In genomic region chr4:86357608-86358007, GRCh38 we compare ENCODE assay signal across 19 cellular contexts. TPM values are rescaled to one million over a fixed set of nuclear protein-coding genes. Genes with fewer than 3 reads are reported as not detected.
A peak's percentile ranks its signal among the peaks of the same experiment; 100 is the strongest.
DNase-seq lines count a peak whose midpoint lies in the region; ATAC-seq, FAIRE-seq and TF ChIP-seq lines count a peak whose summit lies in the region.
"Had no signal": no experiment of that assay in that cellular context is flagged by ENCODE, and none has a peak within 500 bp of the region (broad histone marks: within the 10 kb centered on the region; RNA-seq: fewer than 3 reads in every experiment).

No MANE protein-coding gene starts in this region.

- H3K36me3 Mint-ChIP-seq in neural crest cell (ENCODE audit: low read depth), result peaks cover 6% of the 10 kb centered on the region

- H3K27ac ChIP-seq in small intestine (ENCODE audit: low read depth in 1 of 2, low read length in 1 of 2), result no peak overlapping the region
- H3K27ac ChIP-seq: HL-60, KMS-11, stomach had no signal

- in situ Hi-C loops in G401 (cut with HindIII; ENCODE audit: low sequenced_read_pairs), result no loop called here

- H3K4me1 Mint-ChIP-seq in neural crest cell, result peaks cover 57% of the 10 kb centered on the region

- TF ChIP-seq CTCF in choroid plexus epithelial cell (conservative IDR thresholded peaks at IDR 0.05; ENCODE audit: low read depth, low read length) (no peak), neural crest cell (conservative IDR thresholded peaks at IDR 0.05) (no peak)

- no peaks in the 10 kb centered on the region for H3K27me3 ChIP-seq in small intestine (ENCODE audit: control insufficient read depth in 2 of 2, insufficient read depth in 2 of 2, low read length in 2 of 2)
- H3K27me3 ChIP-seq: stomach had no signal

- DNase-seq in G401 (ENCODE audit: low spot score), result peak; percentile 75
- peak; percentile 17 for DNase-seq in NCI-H2029 (lab: John Stamatoyannopoulos, UW)
- peak; percentile 9 for DNase-seq in choroid plexus epithelial cell (ENCODE audit: low read depth)
- no peak for DNase-seq in neural crest cell (ENCODE audit: low read depth, low spot score)
- no peak for DNase-seq in small intestine
- no peak for DNase-seq in NCI-H446 treated with DMSO at 0.1 percent for 48 hours (lab: John Stamatoyannopoulos, UW)
- DNase-seq: activated CD4-positive, alpha-beta T cell treated with anti-CD3 and anti-CD28 coated beads for 4 hours; activated CD8-positive, alpha-beta memory T cell treated with anti-CD3 and anti-CD28 coated beads, Interleukin-2, amount 50 U/mL, for 4 hours; activated gamma-delta T cell treated with Interleukin-2 at 50 U/mL for 16 hours; aorta; cortex of kidney; NCI-H187; stimulated activated CD4-positive, alpha-beta T cell treated with anti-CD3 and anti-CD28 coated beads, Interleukin-12 subunit alpha, Interleukin-12 subunit beta, amount 100 ng/mL, for 4 hours; stomach; T1000 had no signal

- no peak for ATAC-seq in HG03378 (IDR thresholded peaks at IDR 0.05; ENCODE audit: unreplicated experiment)
- no peak for ATAC-seq in GM21447 (IDR thresholded peaks at IDR 0.05; ENCODE audit: unreplicated experiment)

- H3K27me3 Mint-ChIP-seq in neural crest cell (ENCODE audit: low read depth), result no peaks in the 10 kb centered on the region

- no peaks in the 10 kb centered on the region for H3K9me3 Mint-ChIP-seq in neural crest cell

- H3K9me3 ChIP-seq in small intestine (ENCODE audit: control insufficient read depth, low read depth), result no peaks in the 10 kb centered on the region
- H3K9me3 ChIP-seq: stomach had no signal

- FAIRE-seq in small intestine (lab: Jason Lieb, UNC), result no peak

- H3K27ac Mint-ChIP-seq in neural crest cell (ENCODE audit: unreplicated experiment), result peak overlapping the region; percentile 63

- peak overlapping the region; percentile 89 for H3K4me3 Mint-ChIP-seq in neural crest cell

- H3K4me3 ChIP-seq in choroid plexus epithelial cell (ENCODE audit: low read depth, low read length) (no peak overlapping the region), small intestine (ENCODE audit: low read depth in 1 of 2, low read length in 2 of 2) (no peak overlapping the region)
- H3K4me3 ChIP-seq: stomach had no signal

- 6 to 31% (median 19%) methylated on average over 1 of the region's 1 CpG for WGBS in small intestine, 3 donors

- peaks cover 0 to 2% of the 10 kb centered on the region in 2 donors for H3K4me1 ChIP-seq in small intestine (ENCODE audit: control insufficient read depth in 2 of 2, insufficient read depth in 1 of 2, low read depth in 1 of 2, low read length in 1 of 2)

- no peaks in the 10 kb centered on the region for H3K36me3 ChIP-seq in small intestine (ENCODE audit: control insufficient read depth in 2 of 2, insufficient read depth in 2 of 2, low read length in 2 of 2)
- H3K36me3 ChIP-seq: stomach had no signal

RNA-seq across cellular contexts. Expression of gene MAPK10, which starts 2.2 kb away (rescaled TPM):
- 0.78 TPM in 1 of 2 replicates, not detected in the other for total RNA-seq in G401 (2014; rRNA removed; shearing (Covaris generic))
- 56.9 and 62.2 TPM in 2 replicates for total RNA-seq in neural crest cell
- 1 to 10 TPM in 2 of 3 donors, under 1 TPM in 1; 0.22 to 7.3 (median 2.7) TPM for polyA plus RNA-seq in small intestine

Comparison
In these comparisons a context has a peak if more than half of its experiments do, and no peak if none do; other contexts are left out.
1. DNase-seq: peak in G401 (single experiment), NCI-H2029 (single experiment) and choroid plexus epithelial cell (single experiment); none in neural crest cell (single experiment), small intestine (single experiment) and NCI-H446 treated with DMSO at 0.1 percent for 48 hours (single experiment).
2. RNA of gene MAPK10, which starts 2.2 kb away (total RNA-seq): 56.9 to 62.2 TPM in neural crest cell; 0.78 TPM in G401; every median in the first group is over 10 times any median in the second.